27 cellular contexts compared by ENCODE assay signal in genomic region chrX:103518571-103518970, GRCh38. TPM values are rescaled to one million over a fixed set of nuclear protein-coding genes. Genes with fewer than 3 reads are reported as not detected.
"Had no signal": no experiment of that assay in that cellular context is flagged by ENCODE, and none has a peak within 500 bp of the region (broad histone marks: within the 10 kb centered on the region; RNA-seq: fewer than 3 reads in every experiment).

No MANE protein-coding gene starts in this region.

- H3K4me1 ChIP-seq: left ventricle myocardium inferior, neural progenitor cell, prostate gland, tibial nerve, uterus had no signal

- H3K27ac ChIP-seq: left ventricle myocardium inferior, neural progenitor cell, neutrophil, ovary, prostate gland, tibial nerve, uterus had no signal

- H3K27me3 ChIP-seq: neural progenitor cell, neutrophil, ovary, uterus had no signal

- H3K9me3 ChIP-seq: left ventricle myocardium inferior, neutrophil, ovary, prostate gland, tibial nerve, uterus had no signal

- DNase-seq: islet precursor cell; left ventricle myocardium inferior; mesendoderm; naive B cell; natural killer cell; nephron progenitor cell; occipital lobe; ovary; retina; right cardiac atrium; stimulated activated CD4-positive, alpha-beta T cell treated with anti-CD3 and anti-CD28 coated beads, Interleukin-1b, Interleukin-23, amount 100 ng/mL, for 48 hours; stimulated activated CD4-positive, alpha-beta T cell treated with anti-CD3 and anti-CD28 coated beads, Interleukin-2, amount 100 ng/mL, for 48 hours; stimulated activated CD4-positive, alpha-beta T cell treated with anti-CD3 and anti-CD28 coated beads, Interleukin-4, amount 100 ng/mL, for 4 hours; stimulated activated CD8-positive, alpha-beta memory T cell treated with anti-CD3 and anti-CD28 coated beads, Interleukin-4, amount 100 ng/mL, for 48 hours; stimulated activated naive CD4-positive, alpha-beta T cell treated with Interleukin-2 at 50 U/mL for 16 hours; stimulated activated naive CD8-positive, alpha-beta T cell treated with anti-CD3 and anti-CD28 coated beads, Interleukin-15, amount 100 ng/mL, for 72 hours; substantia nigra; uterus had no signal

- H3K4me3 ChIP-seq: left ventricle myocardium inferior, lung, neural progenitor cell, ovary, prostate gland, smooth muscle cell, tibial nerve, uterus had no signal

- H3K9ac ChIP-seq: neural progenitor cell had no signal

- H3K4me2 ChIP-seq: neural progenitor cell, smooth muscle cell had no signal

- H3K36me3 ChIP-seq: left ventricle myocardium inferior, neural progenitor cell, neutrophil, ovary, prostate gland, tibial nerve, uterus had no signal

- ATAC-seq: natural killer cell; right cardiac atrium; sciatic nerve; stimulated activated memory B cell treated with anti-CD40 and anti-IgM and Interleukin-4, amounts not matched to agents 10 μg/mL and 1 μg/mL and 100 μg/mL, for 72 hours; stimulated activated naive CD8-positive, alpha-beta T cell treated with anti-CD3 and anti-CD28 coated beads, Interleukin-15, amount 100 ng/mL, for 72 hours had no signal

- H2AFZ ChIP-seq: neural progenitor cell had no signal

RNA-seq across cellular contexts. Expression of gene RAB40A, which starts 0.7 kb away (rescaled TPM):
- total RNA-seq: left ventricle myocardium inferior, mononuclear cell, natural killer cell had no signal
